Comparison of ENCODE assay signal across 23 cellular contexts in genomic region chr10:120580651-120581259, GRCh38.
A peak's percentile ranks its signal among the peaks of the same experiment; 100 is the strongest.
DNase-seq lines count a peak whose midpoint lies in the region; ATAC-seq, FAIRE-seq and TF ChIP-seq lines count a peak whose summit lies in the region.
"Had no signal": no experiment of that assay in that cellular context is flagged by ENCODE, and none has a peak within 500 bp of the region (broad histone marks: within the 10 kb centered on the region; RNA-seq: fewer than 3 reads in every experiment).

No MANE protein-coding gene starts in this region.

- no peak for TF ChIP-seq POLR2A in endothelial cell of umbilical vein (IDR thresholded peaks at IDR 0.05; ENCODE audit: low read depth, low read length)

- TF ChIP-seq CTCF in endothelial cell of umbilical vein (IDR thresholded peaks at IDR 0.05; ENCODE audit: extremely low read depth in 1 of 2, insufficient read depth in 1 of 2, low read depth in 1 of 2, low read length in 2 of 2), result no peak
- TF ChIP-seq CTCF in mucosa of descending colon (IDR thresholded peaks at IDR 0.05), result no peak

- H3K9me1 ChIP-seq in endothelial cell of umbilical vein (replicated peaks; ENCODE audit: control insufficient read depth, extremely low read depth, insufficient read depth, low read length), result no peaks in the 10 kb centered on the region

- no peak overlapping the region for H2AFZ ChIP-seq in endothelial cell of umbilical vein (ENCODE audit: low read depth, low read length)

- ATAC-seq in mucosa of descending colon, result peak; percentile 47
- ATAC-seq: activated T-helper 17 cell treated with anti-CD3 and anti-CD28 coated beads, Interleukin-2, amount 50 U/mL, for 72 hours; foreskin keratinocyte; Panc1; stimulated activated naive B cell treated with anti-CD40 and anti-IgM and Interleukin-4, amounts not matched to agents 10 μg/mL and 1 μg/mL and 100 μg/mL, for 72 hours had no signal

- POLR2A ChIA-PET in endothelial cell of umbilical vein (lab: Charles Lee), result no interaction called here

- H3K9ac ChIP-seq in endothelial cell of umbilical vein (replicated peaks; ENCODE audit: extremely low read depth, insufficient read depth, low read length), result no peak overlapping the region
- no peak overlapping the region for H3K9ac ChIP-seq in stomach smooth muscle (ENCODE audit: low read length in 2 of 2)

- intact Hi-C loops in endothelial cell of umbilical vein (cut with micrococcal nuclease) (no loop called here), mucosa of descending colon (cut with DNase I, micrococcal nuclease) (no loop called here)

- H3K36me3 ChIP-seq in endothelial cell of umbilical vein (ENCODE audit: control insufficient read depth in 2 of 2, extremely low read depth in 1 of 2, insufficient read depth in 2 of 2, low read length in 2 of 2) (no peaks in the 10 kb centered on the region), mucosa of descending colon (ENCODE audit: low read depth) (no peaks in the 10 kb centered on the region), stomach smooth muscle (ENCODE audit: control insufficient read depth in 2 of 2, insufficient read depth in 2 of 2, low read length in 2 of 2) (no peaks in the 10 kb centered on the region)
- H3K36me3 ChIP-seq: neutrophil, right lobe of liver, thyroid gland had no signal

- H3K27me3 ChIP-seq in endothelial cell of umbilical vein (ENCODE audit: control insufficient read depth in 2 of 2, insufficient read depth in 2 of 2, low read length in 2 of 2), result no peaks in the 10 kb centered on the region
- H3K27me3 ChIP-seq in stomach smooth muscle (ENCODE audit: control insufficient read depth in 1 of 2, insufficient read depth in 2 of 2, low read length in 2 of 2), result no peaks in the 10 kb centered on the region
- H3K27me3 ChIP-seq: neutrophil, right lobe of liver, thyroid gland had no signal

- no peak overlapping the region for H3K4me3 ChIP-seq in endothelial cell of umbilical vein (replicated peaks in 1 of 3; ENCODE audit: insufficient read depth in 1 of 3, low read depth in 1 of 3, low read length in 3 of 3)
- H3K4me3 ChIP-seq in mucosa of descending colon, result no peak overlapping the region
- H3K4me3 ChIP-seq in stomach smooth muscle (ENCODE audit: low read length in 2 of 2), result no peak overlapping the region
- H3K4me3 ChIP-seq: right lobe of liver, SK-N-MC, thyroid gland had no signal

- H3K9me3 ChIP-seq in endothelial cell of umbilical vein (replicated peaks; ENCODE audit: control insufficient read depth, insufficient read depth, low read length) (no peaks in the 10 kb centered on the region), mucosa of descending colon (no peaks in the 10 kb centered on the region), stomach smooth muscle (ENCODE audit: control insufficient read depth in 2 of 2, low read length in 2 of 2) (no peaks in the 10 kb centered on the region)
- H3K9me3 ChIP-seq: neutrophil, right lobe of liver, thyroid gland had no signal

- no peak for FAIRE-seq in endothelial cell of umbilical vein (lab: Jason Lieb, UNC)
- FAIRE-seq: GM19239, kidney had no signal

- no peak overlapping the region for H3K27ac ChIP-seq in endothelial cell of umbilical vein (ENCODE audit: insufficient read depth, low read depth, low read length)
- peak overlapping the region; percentile 46 for H3K27ac ChIP-seq in stomach smooth muscle (ENCODE audit: low read length)
- H3K27ac ChIP-seq: foreskin keratinocyte, neutrophil, right lobe of liver, SK-N-MC, thyroid gland had no signal

- peak; percentile 56 for DNase-seq in LoVo (ENCODE audit: low spot score)
- peak; percentile 26 for DNase-seq in endothelial cell of umbilical vein (ENCODE audit: low read depth, low spot score)
- peak in 1 of 3 donors; percentile 7 for DNase-seq in mucosa of descending colon
- no peak for DNase-seq in NCI-H446 treated with DMSO at 0.1 percent for 48 hours (lab: John Stamatoyannopoulos, UW)
- DNase-seq in NCI-H82 (lab: John Stamatoyannopoulos, UW), result no peak
- no peak for DNase-seq in activated CD8-positive, alpha-beta memory T cell treated with anti-CD3 and anti-CD28 coated beads, Interleukin-2, amount 50 U/mL, for 48 hours
- DNase-seq: activated CD4-positive, alpha-beta T cell treated with anti-CD3 and anti-CD28 coated beads for 4 hours; activated naive CD8-positive, alpha-beta T cell treated with anti-CD3 and anti-CD28 coated beads, Interleukin-2, amount 10 ng/mL, durations not matched to agents 7 days and 5 days; foreskin keratinocyte; HCEC 1CT; IMR-90; kidney; MM.1S; NCI-H1694; right lobe of liver; stimulated activated naive B cell treated with anti-CD40 and anti-IgM and Interleukin-4, amounts not matched to agents 10 μg/mL and 1 μg/mL and 100 μg/mL, for 72 hours had no signal

- CTCF ChIA-PET in endothelial cell of umbilical vein (lab: Charles Lee), result interaction anchor here (1.1 kb wide), 1 partner anchor 17 kb away, joined by 3 read pairs; no protein-coding TSS in a partner anchor

- BruUV-seq in endothelial cell of umbilical vein (replicated peaks; lab: Mats Ljungman, UMichigan), result no TSS peak

- H3K4me2 ChIP-seq in endothelial cell of umbilical vein (ENCODE audit: insufficient read depth, low read length), result no peak overlapping the region

- dilution Hi-C loops in endothelial cell of umbilical vein (cut with MboI; ENCODE audit: extremely low pct_ligation_motif_present, low sequenced_read_pairs), result no loop called here

- no peaks in the 10 kb centered on the region for H3K4me1 ChIP-seq in endothelial cell of umbilical vein (ENCODE audit: control insufficient read depth, extremely low read depth, insufficient read depth, low read length)
- H3K4me1 ChIP-seq in mucosa of descending colon (ENCODE audit: low read depth), result no peaks in the 10 kb centered on the region
- peaks cover 4% of the 10 kb centered on the region for H3K4me1 ChIP-seq in stomach smooth muscle (ENCODE audit: control insufficient read depth, insufficient read depth, low read length)
- H3K4me1 ChIP-seq: foreskin keratinocyte, right lobe of liver, thyroid gland had no signal

- no peaks in the 10 kb centered on the region for H4K20me1 ChIP-seq in endothelial cell of umbilical vein (replicated peaks; ENCODE audit: control insufficient read depth, extremely low read depth, insufficient read depth, low read length)

- no peaks in the 10 kb centered on the region for H3K79me2 ChIP-seq in endothelial cell of umbilical vein (ENCODE audit: control insufficient read depth, insufficient read depth, low read length)

TF ChIP-seq in endothelial cell of umbilical vein, 7 proteins besides CTCF, POLR2A, EP300 and RAD21:
- no peak for TF ChIP-seq GATA2 (IDR thresholded peaks at IDR 0.05; ENCODE audit: insufficient read depth, insufficient read length, low read depth, low read length)
- TF ChIP-seq FOS (IDR thresholded peaks at IDR 0.05; ENCODE audit: borderline replicate concordance, insufficient read depth, low read length), result no peak
- TF ChIP-seq MAX (IDR thresholded peaks at IDR 0.05; ENCODE audit: insufficient read depth, insufficient read length), result no peak
- no peak for TF ChIP-seq MYC (IDR thresholded peaks at IDR 0.05; ENCODE audit: low read depth, low read length)
- TF ChIP-seq EZH2 (IDR thresholded peaks at IDR 0.05; ENCODE audit: borderline replicate concordance, low read depth, low read length, severe bottlenecking), result no peak
- TF ChIP-seq POLR2AphosphoS5 (IDR thresholded peaks at IDR 0.05; ENCODE audit: insufficient read depth, low read depth, low read length), result no peak
- no peak for TF ChIP-seq JUN (IDR thresholded peaks at IDR 0.05; ENCODE audit: borderline replicate concordance, insufficient read depth, insufficient read length, low read depth)

Comparison
In these comparisons a context has a peak if more than half of its experiments do, and no peak if none do; other contexts are left out.
1. DNase-seq: peak in LoVo (single experiment) and endothelial cell of umbilical vein (single experiment); none in NCI-H446 treated with DMSO at 0.1 percent for 48 hours (single experiment), NCI-H82 (single experiment) and activated CD8-positive, alpha-beta memory T cell treated with anti-CD3 and anti-CD28 coated beads, Interleukin-2, amount 50 U/mL, for 48 hours (single experiment).